20 cellular contexts compared by ENCODE assay signal in genomic region chr11:110473666-110474065, GRCh38. TPM values are rescaled to one million over a fixed set of nuclear protein-coding genes. Genes with fewer than 3 reads are reported as not detected.
DNase-seq lines count a peak whose midpoint lies in the region; ATAC-seq and TF ChIP-seq lines count a peak whose summit lies in the region.
"Had no signal": no experiment of that assay in that cellular context is flagged by ENCODE, and none has a peak within 500 bp of the region (broad histone marks: within the 10 kb centered on the region; RNA-seq: fewer than 3 reads in every experiment).

No MANE protein-coding gene starts in this region.

- H3K9ac ChIP-seq in H9 (ENCODE audit: extremely low read depth, insufficient read length, low read length): no peak overlapping the region

- H3K9me3 Mint-ChIP-seq in H9 (peaks cover 0 to 1% of the 10 kb centered on the region in 2 experiments; a peak in 3 of 5 replicates), osteocyte (ENCODE audit: unreplicated experiment) (peaks cover 3% of the 10 kb centered on the region)
- H3K9me3 Mint-ChIP-seq: CD4-positive, CD25-positive, alpha-beta regulatory T cell had no signal

- 0 out of 2 replicates have a peak overlapping the region, but pooled peaks have one; percentile 15 for H3K27ac ChIP-seq in ACC112 (ENCODE audit: low read depth, low read length)
- no peak overlapping the region for H3K27ac ChIP-seq in H9 (ENCODE audit: insufficient read length, low read depth, low read length)
- H3K27ac ChIP-seq in lower lobe of right lung: peak overlapping the region; percentile 7

- no peak overlapping the region for H2BK5ac ChIP-seq in H9 (ENCODE audit: insufficient read length, low read length)

- H3K27ac Mint-ChIP-seq in H9 (peak overlapping the region; percentile 28 to 85 (median 78); a peak in 6 of 7 replicates), osteocyte (ENCODE audit: unreplicated experiment) (no peak overlapping the region)
- H3K27ac Mint-ChIP-seq: CD4-positive, CD25-positive, alpha-beta regulatory T cell had no signal

- H2AFZ ChIP-seq in ACC112 (ENCODE audit: low read length, unreplicated experiment) (no peak overlapping the region), H9 (ENCODE audit: low read length) (no peak overlapping the region)

- H4K8ac ChIP-seq in H9 (replicated peaks; ENCODE audit: insufficient read length, low read depth, low read length): no peak overlapping the region

- H2BK20ac ChIP-seq in H9 (ENCODE audit: low read depth, low read length, poor library complexity, severe bottlenecking): no peak overlapping the region

- TF ChIP-seq CTCF in H9 (conservative IDR thresholded peaks at IDR 0.05) (no peak), choroid plexus epithelial cell (conservative IDR thresholded peaks at IDR 0.05; ENCODE audit: low read depth, low read length) (no peak), lower lobe of right lung (IDR thresholded peaks at IDR 0.05) (no peak), osteocyte (IDR thresholded peaks at IDR 0.05) (no peak)

- H4K91ac ChIP-seq in H9 (ENCODE audit: insufficient read length, low read depth, low read length): no peak overlapping the region

- no peak for ATAC-seq in lower lobe of right lung
- ATAC-seq: GM12878, Panc1 had no signal

- peaks cover 1 to 3% (median 2%) of the 10 kb centered on the region in 3 experiments; a peak in 2 of 7 replicates for H3K36me3 Mint-ChIP-seq in H9 (ENCODE audit: insufficient read depth in 1 of 3, low read depth in 3 of 3)
- H3K36me3 Mint-ChIP-seq in osteocyte (ENCODE audit: unreplicated experiment): peaks cover 2% of the 10 kb centered on the region

- H2AK5ac ChIP-seq in H9 (ENCODE audit: insufficient read length, low read length): no peak overlapping the region

- H3K23ac ChIP-seq in H9 (ENCODE audit: insufficient read length, low read depth, low read length): no peak overlapping the region

- H3K18ac ChIP-seq in H9 (ENCODE audit: insufficient read length, low read depth, low read length): no peak overlapping the region

- H4K5ac ChIP-seq in H9 (ENCODE audit: insufficient read length, low read depth, low read length): no peak overlapping the region

- no peaks in the 10 kb centered on the region for H3K23me2 ChIP-seq in H9 (ENCODE audit: insufficient read length, low read depth, low read length, poor library complexity, severe bottlenecking)

- DNase-seq in H9: no peak
- peak; percentile 55 for DNase-seq in choroid plexus epithelial cell (ENCODE audit: low read depth)
- no peak for DNase-seq in lower lobe of right lung
- no peak for DNase-seq in osteocyte (ENCODE audit: extremely low spot score, unreplicated experiment)
- DNase-seq in stimulated activated CD8-positive, alpha-beta memory T cell treated with anti-CD3 and anti-CD28 coated beads, Interleukin-4, amount 100 ng/mL, for 48 hours: no peak
- DNase-seq in HuH-7 (ENCODE audit: low spot score): no peak
- no peak for DNase-seq in NCI-H2227 (lab: John Stamatoyannopoulos, UW; ENCODE audit: unreplicated experiment)
- DNase-seq: AML-193; CD4-positive, CD25-positive, alpha-beta regulatory T cell; DMS79; KBM-7; NCI-H1092 treated with DMSO at 0.1 percent for 48 hours; NCI-H1694; NCI-H2107; NCI-H446 treated with DMSO at 0.1 percent for 48 hours; NCI-H774; Right ventricle myocardium superior had no signal

- no peaks in the 10 kb centered on the region for H4K20me1 ChIP-seq in H9 (ENCODE audit: control insufficient read depth, insufficient read depth, insufficient read length)

- no peak overlapping the region for H3K4ac ChIP-seq in H9 (ENCODE audit: low read depth, low read length)

- no peaks in the 10 kb centered on the region for H3K27me3 Mint-ChIP-seq in H9 (ENCODE audit: low read depth)
- no peaks in the 10 kb centered on the region for H3K27me3 Mint-ChIP-seq in osteocyte (ENCODE audit: unreplicated experiment)
- H3K27me3 Mint-ChIP-seq: CD4-positive, CD25-positive, alpha-beta regulatory T cell had no signal

- intact Hi-C loops in lower lobe of right lung (cut with DNase I): no loop called here

- peaks cover 32% of the 10 kb centered on the region for H3K4me1 ChIP-seq in ACC112 (ENCODE audit: control insufficient read depth, insufficient read depth, low read length, unreplicated experiment)
- H3K4me1 ChIP-seq in H9 (ENCODE audit: insufficient read depth, low read length): peaks cover 5% of the 10 kb centered on the region; the same call in 1 of the 2 replicates
- peaks cover 1% of the 10 kb centered on the region for H3K4me1 ChIP-seq in lower lobe of right lung

- no peak overlapping the region for H2BK12ac ChIP-seq in H9 (ENCODE audit: insufficient read length, low read depth, low read length)

- H3K4me1 Mint-ChIP-seq in H9 (peaks cover 14 to 17% of the 10 kb centered on the region in 2 experiments), osteocyte (ENCODE audit: unreplicated experiment) (peaks cover 17% of the 10 kb centered on the region)

- no peaks in the 10 kb centered on the region for H3K79me2 ChIP-seq in ACC112 (ENCODE audit: control insufficient read depth, insufficient read depth, low read length, unreplicated experiment)
- no peaks in the 10 kb centered on the region for H3K79me2 ChIP-seq in H9 (ENCODE audit: insufficient read depth, low read length)

- no peak overlapping the region for H2BK120ac ChIP-seq in H9 (ENCODE audit: low read depth, low read length, poor library complexity, severe bottlenecking)

- H3K27me3 ChIP-seq in ACC112 (ENCODE audit: insufficient read depth, low read length) (no peaks in the 10 kb centered on the region), H9 (ENCODE audit: insufficient read depth, low read length) (no peaks in the 10 kb centered on the region), lower lobe of right lung (ENCODE audit: low read depth) (no peaks in the 10 kb centered on the region)

- H3K36me3 ChIP-seq in ACC112 (ENCODE audit: insufficient read depth, low read length) (no peaks in the 10 kb centered on the region), lower lobe of right lung (no peaks in the 10 kb centered on the region)

- H2BK15ac ChIP-seq in H9 (ENCODE audit: low read depth, low read length): no peak overlapping the region

- no peak overlapping the region for H3K14ac ChIP-seq in H9 (ENCODE audit: insufficient read depth, low read length)

- no peak overlapping the region for H3K56ac ChIP-seq in H9 (ENCODE audit: insufficient read length, low read depth, low read length)

- H3K4me3 ChIP-seq in ACC112 (ENCODE audit: low read depth, low read length) (no peak overlapping the region), choroid plexus epithelial cell (ENCODE audit: low read depth, low read length) (no peak overlapping the region), lower lobe of right lung (no peak overlapping the region)
- H3K4me3 ChIP-seq: GM12878 had no signal

- no CpG with 5 or more reads among the region's 6 CpGs for whole genome bisulfite sequencing in H9 (ENCODE audit: extremely low coverage, insufficient read length, low lambda C conversion rate)

- H3K4me2 ChIP-seq in H9 (ENCODE audit: insufficient read depth, insufficient read length, low read length): no peak overlapping the region

- H3T11ph ChIP-seq in H9 (ENCODE audit: low read length): no peak overlapping the region

- H3K79me1 ChIP-seq in H9 (ENCODE audit: insufficient read depth, low read depth, low read length, poor library complexity, severe bottlenecking): no peaks in the 10 kb centered on the region

- H3K4me3 Mint-ChIP-seq in H9 (no peak overlapping the region), osteocyte (ENCODE audit: unreplicated experiment) (no peak overlapping the region)

- H3K9me3 ChIP-seq in H9 (ENCODE audit: control insufficient read depth, low read depth, low read length) (no peaks in the 10 kb centered on the region), lower lobe of right lung (no peaks in the 10 kb centered on the region)

RNA-seq across cellular contexts. Expression of gene FDX1, which starts 43.9 kb away (rescaled TPM):
- total RNA-seq in H9 (2021): 9.1 and 10.1 TPM in 2 replicates
- 19.5 TPM for total RNA-seq in lower lobe of right lung
- 6.3 and 7.1 TPM in 2 replicates for total RNA-seq in osteocyte
